19 cellular contexts compared by ENCODE assay signal in genomic region chr15:100758554-100758953, GRCh38.
DNase-seq lines count a peak whose midpoint lies in the region; ATAC-seq and TF ChIP-seq lines count a peak whose summit lies in the region.
"Had no signal": no experiment of that assay in that cellular context is flagged by ENCODE, and none has a peak within 500 bp of the region (broad histone marks: within the 10 kb centered on the region; RNA-seq: fewer than 3 reads in every experiment).

No MANE protein-coding gene starts in this region.

- H3K9ac ChIP-seq in IMR-90 (ENCODE audit: low read depth, low read length) (no peak overlapping the region), MM.1S (ENCODE audit: low read length) (no peak overlapping the region)

- POLR2A ChIA-PET in IMR-90 (lab: Charles Lee; ENCODE audit: unreplicated experiment): no interaction called here

- no peak for TF ChIP-seq CTCF in IMR-90 (conservative IDR thresholded peaks at IDR 0.05; ENCODE audit: low read depth, low read length)
- no peak for TF ChIP-seq CTCF in brain microvascular endothelial cell (IDR thresholded peaks at IDR 0.05; ENCODE audit: low read depth, low read length, missing control alignments)
- TF ChIP-seq CTCF in osteoblast (IDR thresholded peaks at IDR 0.05; ENCODE audit: extremely low read depth, low read depth, low read length): no peak
- TF ChIP-seq CTCF in MM.1S (IDR thresholded peaks at IDR 0.05; ENCODE audit: low read length): no peak

- no peak overlapping the region for H2AK5ac ChIP-seq in IMR-90 (ENCODE audit: low read depth, low read length)

- no peaks in the 10 kb centered on the region for H3K79me1 ChIP-seq in IMR-90 (ENCODE audit: low read depth in 1 of 2, low read length in 2 of 2)

- H2BK120ac ChIP-seq in IMR-90 (ENCODE audit: low read depth, low read length): peak overlapping the region; percentile 22; the same call in 1 of the 2 replicates

- H3K27ac ChIP-seq in ACC112 (ENCODE audit: low read depth, low read length) (peak overlapping the region; percentile 46), IMR-90 (ENCODE audit: insufficient read depth, low read length) (peak overlapping the region; percentile 66; the same call in 1 of the 2 replicates), brain microvascular endothelial cell (peak overlapping the region; percentile 16), osteoblast (ENCODE audit: low read depth, low read length) (peak overlapping the region; percentile 42), MM.1S (ENCODE audit: low read length) (no peak overlapping the region)
- H3K27ac ChIP-seq: C4-2B had no signal

- in situ Hi-C loops in IMR-90 (cut with MboI; ENCODE audit: low sequenced_read_pairs) (no loop called here), brain microvascular endothelial cell (cut with HindIII; ENCODE audit: low pct_ligation_motif_present, low sequenced_read_pairs) (no loop called here)

- no peaks in the 10 kb centered on the region for H3K36me3 ChIP-seq in ACC112 (ENCODE audit: insufficient read depth, low read length)
- no peaks in the 10 kb centered on the region for H3K36me3 ChIP-seq in IMR-90 (ENCODE audit: control insufficient read depth, insufficient read depth, low read length)
- H3K36me3 ChIP-seq in brain microvascular endothelial cell (replicated peaks): no peaks in the 10 kb centered on the region
- no peaks in the 10 kb centered on the region for H3K36me3 ChIP-seq in osteoblast (ENCODE audit: insufficient read depth, low read length)
- no peaks in the 10 kb centered on the region for H3K36me3 ChIP-seq in MM.1S (replicated peaks; ENCODE audit: insufficient read depth, low read length)

- CTCF ChIA-PET in IMR-90 (lab: Yijun Ruan, JAX): interaction anchor here (0.7 to 1.3 kb wide), 3 partner anchors 25 to 248 kb away, joined by 3 read pairs; no protein-coding TSS in a partner anchor

- peak overlapping the region; percentile 13; the same call in 1 of the 2 replicates for H3K56ac ChIP-seq in IMR-90 (ENCODE audit: extremely low read depth, insufficient read depth, low read length)

- H3K18ac ChIP-seq in IMR-90 (ENCODE audit: low read depth, low read length): peak overlapping the region; percentile 29; the same call in 1 of the 2 replicates

- peaks cover 9% of the 10 kb centered on the region; the same call in 1 of the 2 replicates for H3K9me1 ChIP-seq in IMR-90 (ENCODE audit: insufficient read depth, low read length)

- intact Hi-C loops in IMR-90 (cut with micrococcal nuclease): loop anchor here (5.0 kb wide), 1 partner anchor 66 kb away; no protein-coding TSS in a partner anchor

- no TSS peak for BruUV-seq in IMR-90 (replicated peaks; lab: Mats Ljungman, UMichigan)

- H2BK15ac ChIP-seq in IMR-90 (ENCODE audit: low read depth, low read length): no peak overlapping the region

- WGBS in IMR-90 (ENCODE audit: extremely low coverage in 2 of 2, insufficient read length in 1 of 2), 2 experiments: 67% methylated on average over 1 of the region's 6 CpGs; no CpG with 5 or more reads in 1 of the 2 experiments

- no peaks in the 10 kb centered on the region for H3K9me2 ChIP-seq in MM.1S (replicated peaks; ENCODE audit: insufficient read depth, low read length)

- no peak overlapping the region for H2BK20ac ChIP-seq in IMR-90 (ENCODE audit: low read depth, low read length)

- H4K5ac ChIP-seq in IMR-90 (ENCODE audit: low read depth, low read length): no peak overlapping the region

- H4K20me1 ChIP-seq in IMR-90 (ENCODE audit: insufficient read depth, low read length) (no peaks in the 10 kb centered on the region), osteoblast (ENCODE audit: insufficient read depth, low read length) (no peaks in the 10 kb centered on the region), MM.1S (ENCODE audit: insufficient read depth, low read length) (no peaks in the 10 kb centered on the region)

- DNase-seq in IMR-90 (no peak), brain microvascular endothelial cell (no peak), osteoblast (ENCODE audit: insufficient read length, low spot score, missing footprints) (no peak), MM.1S (no peak), NCI-H2196 (lab: John Stamatoyannopoulos, UW; ENCODE audit: unreplicated experiment) (no peak)
- DNase-seq: DMS79 treated with DMSO at 0.1 percent for 48 hours, KBM-7, NCI-H1105 treated with DMSO at 0.1 percent for 48 hours, NCI-H1694, NCI-H2081 treated with DMSO at 0.1 percent for 48 hours, NCI-H2227 treated with DMSO at 0.1 percent for 48 hours, NCI-H510A treated with DMSO at 0.1 percent for 48 hours, NCI-H774, RPMI8226, SIG-M5 had no signal

- H3K79me2 ChIP-seq in ACC112 (ENCODE audit: control insufficient read depth, insufficient read depth, low read length, unreplicated experiment): no peaks in the 10 kb centered on the region
- H3K79me2 ChIP-seq in osteoblast (ENCODE audit: insufficient read depth, low read length): no peaks in the 10 kb centered on the region
- no peaks in the 10 kb centered on the region for H3K79me2 ChIP-seq in MM.1S (ENCODE audit: low read length)

- dilution Hi-C loops in IMR-90 (cut with HindIII; ENCODE audit: low sequenced_read_pairs, unreplicated experiment): no loop called here

- peak overlapping the region; percentile 59 for H2BK5ac ChIP-seq in IMR-90 (ENCODE audit: low read depth, low read length, poor library complexity, severe bottlenecking)

- no peaks in the 10 kb centered on the region for H3K9me3 ChIP-seq in IMR-90 (ENCODE audit: control insufficient read depth, insufficient read depth, low read length)
- no peaks in the 10 kb centered on the region for H3K9me3 ChIP-seq in osteoblast (ENCODE audit: low read depth, low read length)
- H3K9me3 ChIP-seq in MM.1S (replicated peaks; ENCODE audit: insufficient read depth, low read length): no peaks in the 10 kb centered on the region

- H2AFZ ChIP-seq in ACC112 (ENCODE audit: low read length, unreplicated experiment) (peak overlapping the region; percentile 90), IMR-90 (replicated peaks; ENCODE audit: low read length, poor library complexity) (no peak overlapping the region), osteoblast (ENCODE audit: low read length) (no peak overlapping the region), MM.1S (ENCODE audit: low read length) (no peak overlapping the region)

- no peak overlapping the region for H4K8ac ChIP-seq in IMR-90 (ENCODE audit: low read depth in 2 of 2, low read length in 2 of 2)

- peak overlapping the region; percentile 4; the same call in 1 of the 2 replicates for H3K4me2 ChIP-seq in IMR-90 (ENCODE audit: low read depth, low read length)
- H3K4me2 ChIP-seq in osteoblast (ENCODE audit: insufficient read depth, low read length): peak overlapping the region; percentile 59
- H3K4me2 ChIP-seq in MM.1S (ENCODE audit: low read depth, low read length): no peak overlapping the region
- H3K4me2 ChIP-seq: GM23338 had no signal

- no peaks in the 10 kb centered on the region for H3F3A ChIP-seq in MM.1S (ENCODE audit: insufficient read depth, low read length)

- H3K4me1 ChIP-seq in ACC112 (ENCODE audit: control insufficient read depth, insufficient read depth, low read length, unreplicated experiment): peaks cover 30% of the 10 kb centered on the region
- H3K4me1 ChIP-seq in IMR-90 (ENCODE audit: control insufficient read depth, insufficient read depth, low read length): peaks cover 10% of the 10 kb centered on the region; the same call in 1 of the 2 replicates
- H3K4me1 ChIP-seq in osteoblast (ENCODE audit: insufficient read depth, low read length): peaks cover 25% of the 10 kb centered on the region
- no peaks in the 10 kb centered on the region for H3K4me1 ChIP-seq in MM.1S (ENCODE audit: low read length)

- H3K14ac ChIP-seq in IMR-90 (replicated peaks; ENCODE audit: low read depth, low read length): no peak overlapping the region

- no peak for TF ChIP-seq POLR2A in IMR-90 (IDR thresholded peaks at IDR 0.05; ENCODE audit: low read depth, low read length)

- no peak for TF ChIP-seq RAD21 in IMR-90 (IDR thresholded peaks at IDR 0.05; ENCODE audit: low read length)

- peak overlapping the region; percentile 25; the same call in 1 of the 2 replicates for H3K4ac ChIP-seq in IMR-90 (ENCODE audit: low read depth, low read length)

- no peak overlapping the region for H2AK9ac ChIP-seq in IMR-90 (replicated peaks; ENCODE audit: low read depth, low read length, poor library complexity)

- ATAC-seq in IMR-90 (ENCODE audit: low read depth): no peak
- no peak for ATAC-seq in HG02763 (IDR thresholded peaks at IDR 0.05; ENCODE audit: unreplicated experiment)
- ATAC-seq: GM23338 had no signal

- H3K27me3 ChIP-seq in ACC112 (ENCODE audit: insufficient read depth, low read length): no peaks in the 10 kb centered on the region
- no peaks in the 10 kb centered on the region; the same call in 1 of the 2 replicates for H3K27me3 ChIP-seq in IMR-90 (ENCODE audit: control insufficient read depth, insufficient read depth, low read length)
- H3K27me3 ChIP-seq in brain microvascular endothelial cell (replicated peaks): no peaks in the 10 kb centered on the region
- H3K27me3 ChIP-seq in osteoblast (ENCODE audit: insufficient read depth, low read length): no peaks in the 10 kb centered on the region
- no peaks in the 10 kb centered on the region for H3K27me3 ChIP-seq in MM.1S (replicated peaks; ENCODE audit: insufficient read depth, low read length)

- no peak overlapping the region for H3K4me3 ChIP-seq in ACC112 (ENCODE audit: low read depth, low read length)
- H3K4me3 ChIP-seq in IMR-90 (ENCODE audit: insufficient read depth, low read depth, low read length): no peak overlapping the region
- no peak overlapping the region for H3K4me3 ChIP-seq in brain microvascular endothelial cell (ENCODE audit: low read depth, low read length)
- H3K4me3 ChIP-seq in osteoblast (ENCODE audit: insufficient read depth, low read length): no peak overlapping the region
- H3K4me3 ChIP-seq in MM.1S (ENCODE audit: low read length): no peak overlapping the region
- H3K4me3 ChIP-seq: GM23338 had no signal

- no peak overlapping the region for H4K91ac ChIP-seq in IMR-90 (ENCODE audit: insufficient read depth, low read depth, low read length)

- no peak overlapping the region for H3K23ac ChIP-seq in IMR-90 (ENCODE audit: low read depth, low read length)

TF ChIP-seq in IMR-90, 13 proteins besides CTCF, POLR2A, EP300 and RAD21 (continues in another document):
- TF ChIP-seq CEBPB (IDR thresholded peaks at IDR 0.05; ENCODE audit: low read depth, low read length): no peak
- no peak for TF ChIP-seq ELK1 (IDR thresholded peaks at IDR 0.05; ENCODE audit: borderline replicate concordance, low read depth, low read length)
- TF ChIP-seq NFE2L2 (IDR thresholded peaks at IDR 0.05; ENCODE audit: low read depth, low read length): no peak
- no peak for TF ChIP-seq BHLHE40 (IDR thresholded peaks at IDR 0.05; ENCODE audit: low read depth, low read length)
- TF ChIP-seq RFX5 (IDR thresholded peaks at IDR 0.05; ENCODE audit: low read depth, low read length): no peak
